ENCODE assay signal across 17 cellular contexts in genomic region chr3:105521803-105522202, GRCh38.
A peak's percentile ranks its signal among the peaks of the same experiment; 100 is the strongest.
DNase-seq lines count a peak whose midpoint lies in the region; ATAC-seq, FAIRE-seq and TF ChIP-seq lines count a peak whose summit lies in the region.
"Had no signal": no experiment of that assay in that cellular context is flagged by ENCODE, and none has a peak within 500 bp of the region (broad histone marks: within the 10 kb centered on the region; RNA-seq: fewer than 3 reads in every experiment).

No MANE protein-coding gene starts in this region.

- H3K4me1 Mint-ChIP-seq in nephron progenitor cell: peaks cover 28% of the 10 kb centered on the region
- H3K4me1 Mint-ChIP-seq in activated T-cell treated with anti-CD3 and anti-CD28 coated beads, Interleukin-2, amount 50 U/mL, for 72 hours (ENCODE audit: low read depth): peaks cover 6% of the 10 kb centered on the region

- H3K4me1 ChIP-seq in A673 (ENCODE audit: insufficient read depth, low read length, poor library complexity, severe bottlenecking): no peaks in the 10 kb centered on the region
- H3K4me1 ChIP-seq in foreskin keratinocyte: peaks cover 8% of the 10 kb centered on the region
- H3K4me1 ChIP-seq: BLaER1 had no signal

- peak; percentile 13 for FAIRE-seq in urothelium cell line (lab: Jason Lieb, UNC)
- FAIRE-seq: A549 had no signal

- H3K27me3 ChIP-seq in A673 (replicated peaks; ENCODE audit: insufficient read depth, low read depth, low read length, poor library complexity) (no peaks in the 10 kb centered on the region), dorsolateral prefrontal cortex (no peaks in the 10 kb centered on the region), foreskin keratinocyte (no peaks in the 10 kb centered on the region)
- H3K27me3 ChIP-seq: BLaER1 had no signal

- TF ChIP-seq CTCF in A673 (conservative IDR thresholded peaks at IDR 0.05; ENCODE audit: low read depth, low read length) (no peak), dorsolateral prefrontal cortex (IDR thresholded peaks at IDR 0.05 in 54 of 56, conservative IDR thresholded peaks at IDR 0.05 in 2 of 56; ENCODE audit: low read depth in 1 of 56, partially characterized antibody in 56 of 56) (no peak), nephron progenitor cell (IDR thresholded peaks at IDR 0.05) (no peak), foreskin keratinocyte (conservative IDR thresholded peaks at IDR 0.05) (no peak)

- POLR2A ChIA-PET in A673 (lab: Charles Lee; ENCODE audit: low non-redundant PET): no interaction called here

- ATAC-seq in activated T-cell treated with anti-CD3 and anti-CD28 coated beads, Interleukin-2, amount 50 U/mL, for 72 hours (replicated peaks in 1 of 2): no peak
- no peak for ATAC-seq in GM18505 (IDR thresholded peaks at IDR 0.05; ENCODE audit: unreplicated experiment)
- ATAC-seq in foreskin keratinocyte: no peak
- ATAC-seq: A549 had no signal

- H3K27ac ChIP-seq in A673 (ENCODE audit: low read depth, low read length, poor library complexity, severe bottlenecking): peak overlapping the region; percentile 16
- H3K27ac ChIP-seq in dorsolateral prefrontal cortex: peak overlapping the region in 40 of 59 donors; percentile 3 to 93 (median 42)
- no peak overlapping the region for H3K27ac ChIP-seq in foreskin keratinocyte
- H3K27ac ChIP-seq: 22Rv1, BLaER1, GM23248 had no signal

- CTCF ChIA-PET in A673 (lab: Charles Lee): no interaction called here

- H3K9me3 Mint-ChIP-seq in nephron progenitor cell: no peaks in the 10 kb centered on the region
- no peaks in the 10 kb centered on the region for H3K9me3 Mint-ChIP-seq in activated T-cell treated with anti-CD3 and anti-CD28 coated beads, Interleukin-2, amount 50 U/mL, for 72 hours
- H3K9me3 Mint-ChIP-seq: CD4-positive, alpha-beta memory T cell had no signal

- peak overlapping the region; percentile 25 for H3K27ac Mint-ChIP-seq in nephron progenitor cell
- no peak overlapping the region for H3K27ac Mint-ChIP-seq in activated T-cell treated with anti-CD3 and anti-CD28 coated beads, Interleukin-2, amount 50 U/mL, for 72 hours
- H3K27ac Mint-ChIP-seq: CD14-positive monocyte; CD4-positive, alpha-beta memory T cell had no signal

- no peaks in the 10 kb centered on the region for H3K27me3 Mint-ChIP-seq in nephron progenitor cell (ENCODE audit: low read depth, poor library complexity)
- no peaks in the 10 kb centered on the region for H3K27me3 Mint-ChIP-seq in activated T-cell treated with anti-CD3 and anti-CD28 coated beads, Interleukin-2, amount 50 U/mL, for 72 hours (ENCODE audit: low read depth)
- H3K27me3 Mint-ChIP-seq: CD4-positive, alpha-beta memory T cell had no signal

- H3K4me3 Mint-ChIP-seq in nephron progenitor cell: no peak overlapping the region
- no peak overlapping the region for H3K4me3 Mint-ChIP-seq in activated T-cell treated with anti-CD3 and anti-CD28 coated beads, Interleukin-2, amount 50 U/mL, for 72 hours
- H3K4me3 Mint-ChIP-seq: CD14-positive monocyte; CD4-positive, alpha-beta memory T cell had no signal

- peaks cover 18% of the 10 kb centered on the region for H3K36me3 Mint-ChIP-seq in nephron progenitor cell (ENCODE audit: low read depth)
- no peaks in the 10 kb centered on the region for H3K36me3 Mint-ChIP-seq in activated T-cell treated with anti-CD3 and anti-CD28 coated beads, Interleukin-2, amount 50 U/mL, for 72 hours (ENCODE audit: insufficient read depth in 2 of 2)

- H3K9me3 ChIP-seq in A673 (ENCODE audit: low read depth, low read length, poor library complexity, severe bottlenecking): no peaks in the 10 kb centered on the region
- H3K9me3 ChIP-seq: A549, BLaER1 had no signal

- H3K4me3 ChIP-seq in A673 (ENCODE audit: low read depth, low read length, poor library complexity, severe bottlenecking): no peak overlapping the region
- H3K4me3 ChIP-seq in dorsolateral prefrontal cortex: no peak overlapping the region
- H3K4me3 ChIP-seq: A549, BLaER1, GM23248 had no signal

- no TSS peak for BruUV-seq in A673 (replicated peaks; lab: Mats Ljungman, UMichigan)

- no peak for TF ChIP-seq POLR2A in GM18505 (IDR thresholded peaks at IDR 0.05; ENCODE audit: borderline replicate concordance, extremely low read depth, insufficient read depth, insufficient read length)

- no peaks in the 10 kb centered on the region for H3K36me3 ChIP-seq in A673 (ENCODE audit: insufficient read depth, low read length, poor library complexity, severe bottlenecking)
- H3K36me3 ChIP-seq: BLaER1 had no signal

- intact Hi-C loops in A673 (cut with micrococcal nuclease; ENCODE audit: unreplicated experiment): no loop called here
- intact Hi-C loops in dorsolateral prefrontal cortex (cut with DNase I): no loop called here

- DNase-seq in A673 (ENCODE audit: low spot score) (no peak), dorsolateral prefrontal cortex (no peak), nephron progenitor cell (no peak), urothelium cell line (ENCODE audit: low spot score) (no peak), foreskin keratinocyte (no peak)
- no peak for DNase-seq in activated T-cell treated with anti-CD3 and anti-CD28 coated beads, Interleukin-2, amount 50 U/mL, for 72 hours
- DNase-seq: CD4-positive, alpha-beta memory T cell; DMS153; DMS79; GDM1; GM23248; HCEC 1CT had no signal
